15 cellular contexts compared by ENCODE assay signal in the genomic region with DNA sequence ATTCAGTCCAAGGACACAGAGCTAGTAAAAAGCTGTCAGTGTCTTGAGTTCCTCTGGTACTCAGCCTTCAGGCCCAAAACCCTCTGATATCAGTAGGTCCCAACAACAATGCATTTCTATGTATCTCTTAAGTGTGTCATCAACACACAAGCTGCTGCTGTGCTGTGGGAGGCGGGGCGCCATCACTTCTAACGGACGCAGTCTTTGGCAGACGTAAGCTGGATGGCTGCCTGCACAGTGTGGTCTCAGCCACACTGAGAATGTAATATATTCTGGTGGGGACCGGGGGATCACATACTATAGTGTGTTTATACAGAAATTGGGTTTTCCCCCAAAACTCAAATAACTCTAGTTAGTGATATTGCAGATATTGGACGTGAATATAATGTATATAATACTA.
"Had no signal": no experiment of that assay in that cellular context is flagged by ENCODE, and none has a peak within 500 bp of the region (broad histone marks: within the 10 kb centered on the region; RNA-seq: fewer than 3 reads in every experiment).

No MANE protein-coding gene starts in this region.

- H3K79me2 ChIP-seq: parathyroid adenoma had no signal

- H3K36me3 ChIP-seq: colonic mucosa, prostate gland, suprapubic skin, thyroid gland had no signal

- DNase-seq: colonic mucosa; dermis blood vessel endothelial cell; endodermal cell; erythroblast; foreskin melanocyte; islet precursor cell; mesendoderm; naive B cell; stimulated activated naive CD8-positive, alpha-beta T cell treated with anti-CD3 and anti-CD28 coated beads, Interleukin-15, Interleukin-2, amounts not matched to agents 100 U/mL and 50 U/mL, for 24 hours; thyroid gland had no signal

- H3K4me1 ChIP-seq: colonic mucosa, parathyroid adenoma, prostate gland, suprapubic skin, thyroid gland had no signal

- H2AFZ ChIP-seq: parathyroid adenoma had no signal

- H3K9me3 ChIP-seq: colonic mucosa, prostate gland, suprapubic skin, thyroid gland had no signal

- H3K9ac ChIP-seq: parathyroid adenoma had no signal

- H3K27me3 ChIP-seq: colonic mucosa, suprapubic skin, thyroid gland had no signal

- H3K4me3 ChIP-seq: colonic mucosa, prostate gland, skin epidermis, suprapubic skin, thyroid gland had no signal

- H3K27ac ChIP-seq: colonic mucosa, parathyroid adenoma, prostate gland, skin epidermis, suprapubic skin, thyroid gland had no signal

- ATAC-seq: sciatic nerve; stimulated activated naive CD8-positive, alpha-beta T cell treated with anti-CD3 and anti-CD28 coated beads, Interleukin-15, Interleukin-2, amounts not matched to agents 100 U/mL and 50 U/mL, for 24 hours had no signal
